Comparison of ENCODE assay signal across 13 cellular contexts in the genomic region with DNA sequence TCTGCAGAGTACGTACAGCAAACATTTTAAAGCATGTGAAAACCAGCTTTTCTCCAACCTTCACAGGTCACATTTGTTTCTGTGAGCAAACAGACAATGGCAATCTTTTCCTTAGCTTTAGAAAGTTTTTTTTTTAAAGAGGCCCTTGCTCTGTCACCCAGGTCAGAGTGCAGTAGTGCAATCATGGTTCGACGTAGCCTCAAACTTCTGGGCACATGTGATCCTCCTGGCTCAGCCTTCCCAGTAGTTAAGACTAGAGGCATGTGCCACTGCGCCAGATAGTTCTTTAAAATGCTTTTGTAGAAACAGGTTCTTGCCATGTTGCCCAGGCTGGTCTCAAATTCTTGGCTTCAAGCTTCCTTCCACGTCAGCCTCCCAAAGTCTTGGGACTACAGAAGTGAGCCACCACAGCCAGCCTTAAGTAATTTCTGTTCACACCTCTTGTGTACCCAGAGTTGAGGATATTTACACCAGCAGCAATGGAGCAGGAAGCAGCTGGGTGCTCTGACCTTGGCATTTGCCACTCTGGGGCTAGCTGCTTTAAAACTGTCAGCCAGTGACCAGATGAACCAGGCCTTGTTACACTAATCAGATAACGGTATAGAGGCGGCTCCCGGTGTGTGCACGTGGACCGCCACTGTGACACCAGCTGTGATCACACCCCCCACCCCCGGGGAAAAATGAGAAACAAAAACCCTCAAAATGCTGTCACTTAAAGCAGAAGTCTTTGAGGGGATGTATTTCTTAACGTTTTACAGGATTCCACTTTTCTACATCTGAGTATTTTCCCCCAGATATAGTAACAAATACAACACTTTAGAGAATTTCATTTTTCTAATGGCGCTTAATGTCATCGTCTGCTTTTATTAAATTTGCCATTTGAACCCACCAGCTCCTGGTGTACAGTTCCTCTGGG.
"Had no signal": no experiment of that assay in that cellular context is flagged by ENCODE, and none has a peak within 500 bp of the region (broad histone marks: within the 10 kb centered on the region; RNA-seq: fewer than 3 reads in every experiment).

No MANE protein-coding gene starts in this region.

- H3K4me3 Mint-ChIP-seq: activated B cell treated with CpG ODN at 0.5 μM for 24 hours; activated CD4-positive, alpha-beta T cell treated with anti-CD3 and anti-CD28 coated beads, Interleukin-2, amount 10 ng/mL, durations not matched to agents 7 days and 5 days; activated naive CD4-positive, alpha-beta T cell treated with anti-CD3 and anti-CD28 coated beads for 36 hours; activated T-helper 17 cell treated with anti-CD3 and anti-CD28 coated beads, Interleukin-2, amount 50 U/mL, for 72 hours; neural crest cell; stimulated activated naive CD8-positive, alpha-beta T cell treated with anti-CD3 and anti-CD28 coated beads, Interleukin-15, amount 100 ng/mL, for 72 hours had no signal

- DNase-seq: activated B cell treated with CpG ODN at 0.5 μM for 24 hours; activated CD4-positive, alpha-beta T cell treated with anti-CD3 and anti-CD28 coated beads, Interleukin-2, amount 10 ng/mL, durations not matched to agents 7 days and 5 days; activated CD8-positive, alpha-beta memory T cell treated with anti-CD3 and anti-CD28 coated beads for 24 hours; activated naive CD4-positive, alpha-beta T cell treated with anti-CD3 and anti-CD28 coated beads for 36 hours; colonic mucosa; effector CD4-positive, alpha-beta T cell; left ventricle myocardium superior; stimulated activated CD4-positive, alpha-beta T cell treated with anti-CD3 and anti-CD28 coated beads, Interleukin-15, amount 100 ng/mL, for 24 hours; stimulated activated CD4-positive, alpha-beta T cell treated with anti-CD3 and anti-CD28 coated beads, Interleukin-4, amount 100 ng/mL, for 4 hours; stimulated activated naive CD8-positive, alpha-beta T cell treated with anti-CD3 and anti-CD28 coated beads, Interleukin-15, amount 100 ng/mL, for 72 hours had no signal

- H3K4me1 ChIP-seq: colonic mucosa had no signal

- H3K4me3 ChIP-seq: colonic mucosa, thoracic aorta had no signal

- H3K27ac ChIP-seq: colonic mucosa, thoracic aorta had no signal

- ATAC-seq: activated T-helper 17 cell treated with anti-CD3 and anti-CD28 coated beads, Interleukin-2, amount 50 U/mL, for 72 hours; left ventricle myocardium superior; stimulated activated naive CD8-positive, alpha-beta T cell treated with anti-CD3 and anti-CD28 coated beads, Interleukin-15, amount 100 ng/mL, for 72 hours had no signal

- H3K4me1 Mint-ChIP-seq: activated B cell treated with CpG ODN at 0.5 μM for 24 hours; activated CD4-positive, alpha-beta T cell treated with anti-CD3 and anti-CD28 coated beads, Interleukin-2, amount 10 ng/mL, durations not matched to agents 7 days and 5 days; activated T-helper 17 cell treated with anti-CD3 and anti-CD28 coated beads, Interleukin-2, amount 50 U/mL, for 72 hours; stimulated activated naive CD8-positive, alpha-beta T cell treated with anti-CD3 and anti-CD28 coated beads, Interleukin-15, amount 100 ng/mL, for 72 hours had no signal

- H3K27ac Mint-ChIP-seq: activated B cell treated with CpG ODN at 0.5 μM for 24 hours; activated CD4-positive, alpha-beta T cell treated with anti-CD3 and anti-CD28 coated beads, Interleukin-2, amount 10 ng/mL, durations not matched to agents 7 days and 5 days; activated naive CD4-positive, alpha-beta T cell treated with anti-CD3 and anti-CD28 coated beads for 36 hours; activated T-helper 17 cell treated with anti-CD3 and anti-CD28 coated beads, Interleukin-2, amount 50 U/mL, for 72 hours had no signal

- H3K27me3 Mint-ChIP-seq: stimulated activated naive CD8-positive, alpha-beta T cell treated with anti-CD3 and anti-CD28 coated beads, Interleukin-15, amount 100 ng/mL, for 72 hours had no signal

- H3K9me3 ChIP-seq: colonic mucosa, thoracic aorta had no signal

- H3K27me3 ChIP-seq: colonic mucosa had no signal

- H3K36me3 ChIP-seq: colonic mucosa had no signal
